13 cellular contexts compared by ENCODE assay signal in genomic region chr12:131390408-131391100, GRCh38.
DNase-seq lines count a peak whose midpoint lies in the region; ATAC-seq, FAIRE-seq and TF ChIP-seq lines count a peak whose summit lies in the region.
"Had no signal": no experiment of that assay in that cellular context is flagged by ENCODE, and none has a peak within 500 bp of the region (broad histone marks: within the 10 kb centered on the region; RNA-seq: fewer than 3 reads in every experiment).

No MANE protein-coding gene starts in this region.

- no peak overlapping the region for H3K4me3 ChIP-seq in MM.1S (ENCODE audit: low read length)
- no peak overlapping the region for H3K4me3 ChIP-seq in K562
- H3K4me3 ChIP-seq in effector memory CD4-positive, alpha-beta T cell (ENCODE audit: insufficient read depth, low read depth, low read length, poor library complexity, severe bottlenecking) = no peak overlapping the region
- H3K4me3 ChIP-seq: sigmoid colon, SK-N-MC had no signal

- H3K27me3 ChIP-seq in MM.1S (replicated peaks; ENCODE audit: insufficient read depth, low read length) (no peaks in the 10 kb centered on the region), K562 (ENCODE audit: control insufficient read depth in 2 of 2, insufficient read depth in 2 of 2, low read length in 2 of 2) (peaks cover 1 to 23% of the 10 kb centered on the region in 2 experiments; a peak in 4 of 5 replicates)
- H3K27me3 ChIP-seq in effector memory CD4-positive, alpha-beta T cell (replicated peaks; ENCODE audit: control insufficient read depth, insufficient read depth, low read length, poor library complexity, severe bottlenecking) = no peaks in the 10 kb centered on the region

- H2AFZ ChIP-seq in MM.1S (ENCODE audit: low read length) (no peak overlapping the region), K562 (ENCODE audit: low read depth, low read length) (no peak overlapping the region)

- DNase-seq in GM13976 (ENCODE audit: low spot score) (peak; percentile 63), MM.1S (peak; percentile 8), K562 (ENCODE audit: extremely low read depth in 1 of 4, low spot score in 3 of 4) (peak; percentile 46 to 59 (median 51)), medulla oblongata (ENCODE audit: extremely low spot score) (peak; percentile 36), T-helper 17 cell (no peak), Right ventricle myocardium inferior (ENCODE audit: missing footprints) (no peak), NCI-H2107 (lab: John Stamatoyannopoulos, UW) (no peak)
- no peak for DNase-seq in effector memory CD4-positive, alpha-beta T cell
- DNase-seq: activated CD8-positive, alpha-beta memory T cell treated with anti-CD3 and anti-CD28 coated beads, Interleukin-2, amount 50 U/mL, for 4 hours; DMS79; NCI-H187 treated with DMSO at 0.1 percent for 48 hours; sigmoid colon had no signal

- no peak for FAIRE-seq in K562 (lab: Jason Lieb, UNC)

- in situ Hi-C loops in GM13976 (cut with MboI; ENCODE audit: low sequenced_read_pairs, unreplicated experiment) = no loop called here
- in situ Hi-C loops in K562 (cut with MboI) = no loop called here

- no peak for TF ChIP-seq EP300 in K562 (IDR thresholded peaks at IDR 0.05; ENCODE audit: low read length)

- H3K9ac ChIP-seq in MM.1S (ENCODE audit: low read length) (no peak overlapping the region), K562 (ENCODE audit: insufficient read depth in 1 of 2, low read depth in 2 of 2, low read length in 2 of 2) (no peak overlapping the region)

- no peak overlapping the region for H3K4me3 Mint-ChIP-seq in T-helper 17 cell

- no peaks in the 10 kb centered on the region for H3K9me1 ChIP-seq in K562 (ENCODE audit: control insufficient read depth, insufficient read depth, low read length)

- no peak for TF ChIP-seq RAD21 in K562 (CRISPR knock-in tag; conservative IDR thresholded peaks at IDR 0.05 in 1 of 2, IDR thresholded peaks at IDR 0.05 in 1 of 2)

- ATAC-seq in K562 (peak; percentile 80), T-helper 17 cell (no peak), Right ventricle myocardium inferior (no peak)

- POLR2A ChIA-PET in K562 (lab: Yijun Ruan, JAX) = interaction anchor here (0.7 kb wide), 1 partner anchor 16 kb away, joined by 3 read pairs; no protein-coding TSS in a partner anchor

- H3F3A ChIP-seq in MM.1S (ENCODE audit: insufficient read depth, low read length) = no peaks in the 10 kb centered on the region

- no peak for TF ChIP-seq CTCF in GM13976 (IDR thresholded peaks at IDR 0.05; ENCODE audit: borderline replicate concordance, control extremely low read depth, extremely low read depth, insufficient read depth, missing control alignments)
- TF ChIP-seq CTCF in MM.1S (IDR thresholded peaks at IDR 0.05; ENCODE audit: low read length) = no peak
- peak in 2 of 3 experiments; percentile 7 to 20; a peak in 2 of 6 replicates for TF ChIP-seq CTCF in K562 (IDR thresholded peaks at IDR 0.05 in 2 of 3, conservative IDR thresholded peaks at IDR 0.05 in 1 of 3; ENCODE audit: insufficient read depth in 2 of 3, low read depth in 1 of 3, low read length in 3 of 3)

- no peaks in the 10 kb centered on the region for H3K9me2 ChIP-seq in MM.1S (replicated peaks; ENCODE audit: insufficient read depth, low read length)

- H4K20me1 ChIP-seq in MM.1S (ENCODE audit: insufficient read depth, low read length) (no peaks in the 10 kb centered on the region), K562 (replicated peaks; ENCODE audit: control insufficient read depth, insufficient read depth, low read length) (no peaks in the 10 kb centered on the region; the same call in 1 of the 2 replicates)

- TF ChIP-seq POLR2A in K562 (conservative IDR thresholded peaks at IDR 0.05) = no peak

- H3K36me3 ChIP-seq in MM.1S (replicated peaks; ENCODE audit: insufficient read depth, low read length) (no peaks in the 10 kb centered on the region), K562 (ENCODE audit: control insufficient read depth, insufficient read depth, low read length) (no peaks in the 10 kb centered on the region)
- no peaks in the 10 kb centered on the region for H3K36me3 ChIP-seq in effector memory CD4-positive, alpha-beta T cell (ENCODE audit: control insufficient read depth, insufficient read depth, low read length)
- H3K36me3 ChIP-seq: sigmoid colon had no signal

- H3K4me1 ChIP-seq in MM.1S (ENCODE audit: low read length) (no peaks in the 10 kb centered on the region), K562 (replicated peaks in 1 of 2; ENCODE audit: control insufficient read depth in 2 of 2, insufficient read depth in 2 of 2, low read length in 2 of 2) (peaks cover 0 to 24% of the 10 kb centered on the region in 2 experiments; a peak in 2 of 5 replicates)
- H3K4me1 ChIP-seq in effector memory CD4-positive, alpha-beta T cell (ENCODE audit: control insufficient read depth, insufficient read depth, low read length, poor library complexity, severe bottlenecking) = no peaks in the 10 kb centered on the region
- H3K4me1 ChIP-seq: sigmoid colon had no signal

- no peaks in the 10 kb centered on the region for H3K9me3 ChIP-seq in MM.1S (replicated peaks; ENCODE audit: insufficient read depth, low read length)
- H3K9me3 ChIP-seq in K562 (replicated peaks; ENCODE audit: control insufficient read depth, insufficient read depth, low read depth, low read length) = no peaks in the 10 kb centered on the region; the same call in 1 of the 2 replicates
- no peaks in the 10 kb centered on the region for H3K9me3 ChIP-seq in T-helper 17 cell (ENCODE audit: control insufficient read depth, low read length, poor library complexity, severe bottlenecking)
- no peaks in the 10 kb centered on the region for H3K9me3 ChIP-seq in effector memory CD4-positive, alpha-beta T cell (ENCODE audit: control insufficient read depth, low read length)
- H3K9me3 ChIP-seq: sigmoid colon had no signal

- peaks cover 5% of the 10 kb centered on the region for H3K36me3 Mint-ChIP-seq in T-helper 17 cell (ENCODE audit: low read depth)

- intact Hi-C loops in K562 (cut with micrococcal nuclease) (loop anchor here (5.0 kb wide), 1 partner anchor 62 kb away; no protein-coding TSS in a partner anchor), Right ventricle myocardium inferior (cut with DNase I) (no loop called here)

- H3K79me2 ChIP-seq in MM.1S (ENCODE audit: low read length) = no peaks in the 10 kb centered on the region
- no peaks in the 10 kb centered on the region for H3K79me2 ChIP-seq in K562 (ENCODE audit: control insufficient read depth, insufficient read depth, low read length)

- H3K27ac Mint-ChIP-seq in T-helper 17 cell = no peak overlapping the region

- 20% methylated on average over 14 of the region's 14 CpGs for WGBS in K562 (ENCODE audit: insufficient coverage, low coverage, missing lambda C conversion rate)

- BruUV-seq in K562 (replicated peaks; lab: Mats Ljungman, UMichigan) = no TSS peak

- no peaks in the 10 kb centered on the region for H3K4me1 Mint-ChIP-seq in T-helper 17 cell

- CTCF ChIA-PET in K562 (lab: Yijun Ruan, JAX; ENCODE audit: low intra/inter-chr PET ratio) = no interaction called here

- H3K27ac ChIP-seq in MM.1S (ENCODE audit: low read length) (no peak overlapping the region), K562 (ENCODE audit: extremely low read depth, low read depth, low read length) (no peak overlapping the region)
- no peak overlapping the region for H3K27ac ChIP-seq in effector memory CD4-positive, alpha-beta T cell (ENCODE audit: insufficient read depth, low read length, poor library complexity, severe bottlenecking)
- H3K27ac ChIP-seq: sigmoid colon, SK-N-MC had no signal

- peaks cover 19% of the 10 kb centered on the region for H3K27me3 Mint-ChIP-seq in T-helper 17 cell

- H3K4me2 ChIP-seq in MM.1S (ENCODE audit: low read depth, low read length) = no peak overlapping the region
- no peak overlapping the region for H3K4me2 ChIP-seq in K562 (ENCODE audit: insufficient read depth, low read length)

TF ChIP-seq in K562, 482 proteins besides CTCF, POLR2A, EP300 and RAD21 (continues in another document):
- TF ChIP-seq HNRNPH1 (optimal IDR thresholded peaks at IDR 0.05; ENCODE audit: low read depth, low read length) (no peak), SIRT6 (IDR thresholded peaks at IDR 0.05; ENCODE audit: low read depth, low read length) (no peak), SIN3A (IDR thresholded peaks at IDR 0.05; ENCODE audit: borderline replicate concordance in 2 of 2, control insufficient read depth in 1 of 2, low read depth in 2 of 2, low read length in 2 of 2) (peak in 1 of 2 experiments; percentile 15; a peak in 1 of 4 replicates), MIER1 (IDR thresholded peaks at IDR 0.05; ENCODE audit: low read depth) (peak; percentile 89)
- TF ChIP-seq, protein P1, sequence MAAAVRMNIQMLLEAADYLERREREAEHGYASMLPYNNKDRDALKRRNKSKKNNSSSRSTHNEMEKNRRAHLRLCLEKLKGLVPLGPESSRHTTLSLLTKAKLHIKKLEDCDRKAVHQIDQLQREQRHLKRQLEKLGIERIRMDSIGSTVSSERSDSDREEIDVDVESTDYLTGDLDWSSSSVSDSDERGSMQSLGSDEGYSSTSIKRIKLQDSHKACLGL (CRISPR knock-in tag; IDR thresholded peaks at IDR 0.05; ENCODE audit: borderline replicate concordance, poor library complexity, severe bottlenecking) = no peak
- TF ChIP-seq, protein P2, sequence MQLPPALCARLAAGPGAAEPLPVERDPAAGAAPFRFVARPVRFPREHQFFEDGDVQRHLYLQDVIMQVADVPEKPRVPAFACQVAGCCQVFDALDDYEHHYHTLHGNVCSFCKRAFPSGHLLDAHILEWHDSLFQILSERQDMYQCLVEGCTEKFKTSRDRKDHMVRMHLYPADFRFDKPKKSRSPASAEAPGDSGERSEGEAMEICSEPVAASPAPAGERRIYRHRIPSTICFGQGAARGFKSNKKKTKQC (CRISPR knock-in tag; IDR thresholded peaks at IDR 0.05) = peak; percentile 62; the same call in 1 of the 2 replicates

Comparison
In these comparisons a context has a peak if more than half of its experiments do, and no peak if none do; other contexts are left out.
1. DNase-seq: peak in GM13976 (single experiment), MM.1S (single experiment), K562 (4 of 4) and medulla oblongata (single experiment); none in T-helper 17 cell (0 of 3), Right ventricle myocardium inferior (single experiment), NCI-H2107 (single experiment) and effector memory CD4-positive, alpha-beta T cell (0 of 3).
2. CTCF ChIP-seq: peak in K562 (2 of 3); none in GM13976 (single experiment) and MM.1S (single experiment).